ENCODE assay signal across 14 cellular contexts in genomic region chr17:44568311-44568710, GRCh38.
"Had no signal": no experiment of that assay in that cellular context is flagged by ENCODE, and none has a peak within 500 bp of the region (broad histone marks: within the 10 kb centered on the region; RNA-seq: fewer than 3 reads in every experiment).

No MANE protein-coding gene starts in this region.

- ATAC-seq: left colon, left ventricle myocardium superior had no signal

- H3K4me1 ChIP-seq: heart left ventricle, stomach, upper lobe of left lung, uterus had no signal

- H3K4me3 ChIP-seq: lung, stomach, upper lobe of left lung, uterus had no signal

- H3K36me3 ChIP-seq: heart left ventricle, stomach, upper lobe of left lung, uterus had no signal

- H3K27ac ChIP-seq: upper lobe of left lung, uterus had no signal

- DNase-seq: cortex of kidney; effector CD8-positive, alpha-beta T cell; foreskin melanocyte; heart left ventricle; hippocampal formation; left colon; left ventricle myocardium superior; small intestine; stimulated activated CD4-positive, alpha-beta T cell treated with anti-CD3 and anti-CD28 coated beads, Interleukin-12 subunit alpha, Interleukin-12 subunit beta, amount 100 ng/mL, for 4 hours; stimulated activated CD4-positive, alpha-beta T cell treated with anti-CD3 and anti-CD28 coated beads, Interleukin-2, amount 100 ng/mL, for 48 hours; stomach; uterus had no signal

- H3K27me3 ChIP-seq: heart left ventricle, upper lobe of left lung, uterus had no signal
